ENCODE assay signal across 8 cellular contexts in the genomic region with DNA sequence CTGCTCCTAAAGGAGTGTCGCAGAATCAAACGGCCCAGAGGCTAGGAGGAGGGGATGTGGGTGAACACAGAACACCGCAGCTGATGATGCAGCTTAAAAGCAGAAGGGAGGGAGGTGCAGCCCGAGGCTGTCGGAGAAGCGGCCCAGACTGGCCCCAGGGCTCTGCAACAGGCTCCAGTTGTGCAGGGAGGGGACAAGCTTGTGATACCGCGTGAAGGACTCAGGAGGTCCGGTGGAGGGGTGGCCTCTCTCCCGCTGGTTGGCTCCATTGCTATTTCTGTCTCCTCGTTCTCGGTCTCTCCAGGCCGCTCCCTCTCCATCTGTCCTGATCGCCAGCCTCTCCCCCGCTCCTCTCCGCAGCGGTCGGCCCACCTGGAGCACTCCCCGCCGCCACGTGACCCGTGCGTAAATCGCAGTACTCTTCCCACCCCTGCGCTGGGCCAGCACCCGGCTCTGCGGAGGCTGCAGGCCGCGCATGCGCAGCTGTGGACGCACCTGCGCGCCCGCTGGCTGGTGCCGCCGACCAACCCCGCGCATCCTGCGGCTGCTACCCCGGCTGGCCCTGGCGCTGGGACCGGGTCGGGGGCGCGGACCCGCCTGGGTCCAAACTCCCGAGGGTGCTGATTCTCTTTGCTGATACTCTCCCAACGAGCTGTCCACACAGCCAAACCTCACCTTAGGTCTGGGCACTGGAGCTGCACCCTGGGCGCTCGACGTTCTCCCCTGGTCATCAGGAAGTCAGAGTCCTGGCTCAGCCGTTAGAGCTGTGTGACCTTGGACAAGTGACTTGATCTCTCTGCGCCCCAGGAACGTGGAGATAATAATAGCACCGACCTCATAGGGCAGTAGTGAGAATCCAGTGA. TPM values are rescaled to one million over a fixed set of nuclear protein-coding genes. Genes with fewer than 3 reads are reported as not detected.
DNase-seq lines count a peak whose midpoint lies in the region; ATAC-seq and TF ChIP-seq lines count a peak whose summit lies in the region.

No MANE protein-coding gene starts in this region.

- peak overlapping the region; percentile 87 for H3K4me3 Mint-ChIP-seq in type B pancreatic cell

- peaks cover 21% of the 10 kb centered on the region for H3K4me1 Mint-ChIP-seq in type B pancreatic cell (ENCODE audit: unreplicated experiment)

- H3K27me3 Mint-ChIP-seq in type B pancreatic cell: peaks cover 26% of the 10 kb centered on the region

- 0 out of 2 replicates have a peak overlapping the region, but pooled peaks have one; percentile 1 for H3K27ac ChIP-seq in SU-DHL-6 (ENCODE audit: low read depth, low read length)

- no peaks in the 10 kb centered on the region for H4K20me1 ChIP-seq in SU-DHL-6 (ENCODE audit: low read depth, low read length)

- H3K4me2 ChIP-seq in SU-DHL-6 (ENCODE audit: low read depth, low read length, poor library complexity, severe bottlenecking): peak overlapping the region; percentile 81

- H3K36me3 Mint-ChIP-seq in type B pancreatic cell: no peaks in the 10 kb centered on the region

- ATAC-seq in left cardiac atrium: peak; percentile 28 to 77
- no peak for ATAC-seq in GM18873 (IDR thresholded peaks at IDR 0.05; ENCODE audit: low FRiP score, unreplicated experiment)

- no peaks in the 10 kb centered on the region for H3K36me3 ChIP-seq in SU-DHL-6 (ENCODE audit: low read length)

- no peaks in the 10 kb centered on the region for H3K9me3 Mint-ChIP-seq in type B pancreatic cell

- peak overlapping the region; percentile 60 for H3K9ac ChIP-seq in SU-DHL-6 (ENCODE audit: low read length)

- no peaks in the 10 kb centered on the region for H3K79me2 ChIP-seq in SU-DHL-6 (ENCODE audit: insufficient read depth, low read length)

- intact Hi-C loops in left cardiac atrium (cut with DNase I): no loop called here
- intact Hi-C loops in posterior cingulate gyrus (cut with DNase I): no loop called here

- peak overlapping the region; percentile 100 for H2AFZ ChIP-seq in SU-DHL-6 (ENCODE audit: low read depth, low read length, severe bottlenecking)

- TF ChIP-seq CTCF in SU-DHL-6 (IDR thresholded peaks at IDR 0.05; ENCODE audit: insufficient read depth, low read length, poor library complexity, severe bottlenecking) (no peak), type B pancreatic cell (conservative IDR thresholded peaks at IDR 0.05) (no peak)

- peaks cover 16% of the 10 kb centered on the region for H3F3A ChIP-seq in SU-DHL-6 (ENCODE audit: insufficient read depth)

- peak overlapping the region; percentile 51 for H3K4me3 ChIP-seq in SU-DHL-6 (ENCODE audit: insufficient read depth, low read length, poor library complexity, severe bottlenecking)

- H3K9me2 ChIP-seq in SU-DHL-6 (replicated peaks; ENCODE audit: insufficient read depth, low read length): no peaks in the 10 kb centered on the region

- H3K9me3 ChIP-seq in SU-DHL-6 (ENCODE audit: insufficient read depth, low read length): no peaks in the 10 kb centered on the region

- DNase-seq in Daoy (ENCODE audit: low read depth): peak; percentile 84
- peak; percentile 94 for DNase-seq in NCI-H128 (lab: John Stamatoyannopoulos, UW; ENCODE audit: unreplicated experiment)
- peak; percentile 41 for DNase-seq in activated naive CD8-positive, alpha-beta T cell treated with anti-CD3 and anti-CD28 coated beads, Interleukin-2, amount 50 U/mL, for 16 hours (ENCODE audit: low read depth, low spot score)
- DNase-seq in left cardiac atrium: peak; percentile 74
- DNase-seq in posterior cingulate gyrus: peak; percentile 67 to 98 (median 87)
- peak; percentile 83 for DNase-seq in type B pancreatic cell (ENCODE audit: extremely low spot score, unreplicated experiment)

- no peaks in the 10 kb centered on the region for H3K27me3 ChIP-seq in SU-DHL-6 (ENCODE audit: low read length)

- H3K27ac Mint-ChIP-seq in type B pancreatic cell: peak overlapping the region; percentile 85

RNA-seq across cellular contexts. Expression of gene STXBP1, which starts 3.7 kb away (rescaled TPM):
- total RNA-seq in Daoy (2014; rRNA removed; shearing (Covaris generic)): 26.3 and 41.9 TPM in 2 replicates
- total RNA-seq in left cardiac atrium (10 to 100 TPM; 40.4 to 41.5 TPM), type B pancreatic cell (ENCODE audit: low replicate concordance) (43.1 and 48.8 TPM in 2 replicates)

Comparison
In these comparisons a context has a peak if more than half of its experiments do, and no peak if none do; other contexts are left out.
1. DNase-seq: peak in every context shown above with its lines; median percentile 94 in NCI-H128; 87 in posterior cingulate gyrus; 84 in Daoy; 83 in type B pancreatic cell; 74 in left cardiac atrium; 41 in activated naive CD8-positive, alpha-beta T cell treated with anti-CD3 and anti-CD28 coated beads, Interleukin-2, amount 50 U/mL, for 16 hours.